ENCODE assay signal across 8 cellular contexts in genomic region chr17:74199306-74200092, GRCh38.
A peak's percentile ranks its signal among the peaks of the same experiment; 100 is the strongest.
DNase-seq lines count a peak whose midpoint lies in the region; TF ChIP-seq lines count a peak whose summit lies in the region.

No MANE protein-coding gene starts in this region.

- no peak overlapping the region for H3K4me3 ChIP-seq in cardiac fibroblast (replicated peaks in 1 of 2; ENCODE audit: low read depth in 2 of 2, low read length in 2 of 2)

- DNase-seq in DMS153 (lab: John Stamatoyannopoulos, UW) (peak; percentile 12), DMS153 treated with DMSO at 0.1 percent for 48 hours (lab: John Stamatoyannopoulos, UW; ENCODE audit: unreplicated experiment) (no peak), NCI-H1436 treated with DMSO at 0.1 percent for 48 hours (lab: John Stamatoyannopoulos, UW) (peak; percentile 34), cardiac fibroblast (ENCODE audit: low read depth in 2 of 2) (peak; percentile 61), kidney glomerular epithelial cell (lab: John Stamatoyannopoulos, UW) (peak; percentile 33), NCI-H345 (lab: John Stamatoyannopoulos, UW) (no peak)
- DNase-seq in activated CD4-positive, CD25-positive, alpha-beta regulatory T cell treated with anti-CD3 and anti-CD28 coated beads, Interleukin-2, amount 50 U/mL, for 16 hours (ENCODE audit: low read depth, low spot score) = peak; percentile 40
- peak; percentile 46 to 65 for DNase-seq in stimulated activated CD4-positive, alpha-beta T cell treated with anti-CD3 and anti-CD28 coated beads, Interleukin-4, amount 100 ng/mL, for 4 hours

- peak; percentile 99 for TF ChIP-seq CTCF in cardiac fibroblast (IDR thresholded peaks at IDR 0.05; ENCODE audit: low read depth, low read length)

Comparison
In these comparisons a context has a peak if more than half of its experiments do, and no peak if none do; other contexts are left out.
1. DNase-seq: peak in DMS153 (single experiment), NCI-H1436 treated with DMSO at 0.1 percent for 48 hours (single experiment), activated CD4-positive, CD25-positive, alpha-beta regulatory T cell treated with anti-CD3 and anti-CD28 coated beads, Interleukin-2, amount 50 U/mL, for 16 hours (single experiment), cardiac fibroblast (2 of 2), kidney glomerular epithelial cell (single experiment) and stimulated activated CD4-positive, alpha-beta T cell treated with anti-CD3 and anti-CD28 coated beads, Interleukin-4, amount 100 ng/mL, for 4 hours (2 of 2); none in DMS153 treated with DMSO at 0.1 percent for 48 hours (single experiment) and NCI-H345 (single experiment).